In genomic region chr7:44920119-44920518, GRCh38 we compare ENCODE assay signal across 27 cellular contexts. TPM values are rescaled to one million over a fixed set of nuclear protein-coding genes. Genes with fewer than 3 reads are reported as not detected.
DNase-seq lines count a peak whose midpoint lies in the region; ATAC-seq and TF ChIP-seq lines count a peak whose summit lies in the region.
"Had no signal": no experiment of that assay in that cellular context is flagged by ENCODE, and none has a peak within 500 bp of the region (broad histone marks: within the 10 kb centered on the region; RNA-seq: fewer than 3 reads in every experiment).

No MANE protein-coding gene starts in this region.

- H3K9me3 Mint-ChIP-seq in activated T-cell treated with anti-CD3 and anti-CD28 coated beads, Interleukin-2, amount 50 U/mL, for 72 hours, result no peaks in the 10 kb centered on the region
- no peaks in the 10 kb centered on the region for H3K9me3 Mint-ChIP-seq in activated T-helper 2 cell treated with anti-CD3 and anti-CD28 coated beads, Interferon-gamma antibody, Interleukin-2, Interleukin-4, amounts not matched to agents 10 μg/mL and 5 μg/mL and 100 μg/mL, durations not matched to agents 14 hours and 24 hours and 36 hours
- H3K9me3 Mint-ChIP-seq: CD8-positive, alpha-beta T cell had no signal

- no peaks in the 10 kb centered on the region for H3K36me3 Mint-ChIP-seq in activated T-cell treated with anti-CD3 and anti-CD28 coated beads, Interleukin-2, amount 50 U/mL, for 72 hours (ENCODE audit: insufficient read depth in 2 of 2)
- H3K36me3 Mint-ChIP-seq in activated T-helper 2 cell treated with anti-CD3 and anti-CD28 coated beads, Interferon-gamma antibody, Interleukin-2, Interleukin-4, amounts not matched to agents 10 μg/mL and 5 μg/mL and 100 μg/mL, durations not matched to agents 14 hours and 24 hours and 36 hours (ENCODE audit: low read depth), result no peaks in the 10 kb centered on the region
- H3K36me3 Mint-ChIP-seq: CD8-positive, alpha-beta T cell had no signal

- no peaks in the 10 kb centered on the region for H3K27me3 Mint-ChIP-seq in activated T-cell treated with anti-CD3 and anti-CD28 coated beads, Interleukin-2, amount 50 U/mL, for 72 hours (ENCODE audit: low read depth)
- no peaks in the 10 kb centered on the region for H3K27me3 Mint-ChIP-seq in activated T-helper 2 cell treated with anti-CD3 and anti-CD28 coated beads, Interferon-gamma antibody, Interleukin-2, Interleukin-4, amounts not matched to agents 10 μg/mL and 5 μg/mL and 100 μg/mL, durations not matched to agents 14 hours and 24 hours and 36 hours (ENCODE audit: low read depth)

- no peaks in the 10 kb centered on the region for H3K9me3 ChIP-seq in right atrium auricular region
- H3K9me3 ChIP-seq: A549, SJCRH30 had no signal

- H3K4me1 ChIP-seq in right atrium auricular region, result no peaks in the 10 kb centered on the region
- H3K4me1 ChIP-seq: A549, Caco-2 had no signal

- intact Hi-C loops in activated T-helper 2 cell treated with anti-CD3 and anti-CD28 coated beads, Interferon-gamma antibody, Interleukin-2, Interleukin-4, amounts not matched to agents 10 μg/mL and 5 μg/mL and 100 μg/mL, durations not matched to agents 14 hours and 24 hours and 36 hours (cut with micrococcal nuclease), result no loop called here

- ATAC-seq in activated T-cell treated with anti-CD3 and anti-CD28 coated beads, Interleukin-2, amount 50 U/mL, for 72 hours (replicated peaks in 1 of 2), result no peak
- no peak for ATAC-seq in HG03280 (IDR thresholded peaks at IDR 0.05; ENCODE audit: unreplicated experiment)
- ATAC-seq: A549; CD8-positive, alpha-beta T cell; GM23338; HepG2; Right ventricle myocardium inferior had no signal

- H3K36me3 ChIP-seq in right atrium auricular region, result no peaks in the 10 kb centered on the region
- H3K36me3 ChIP-seq: SJCRH30 had no signal

- H3K4me1 Mint-ChIP-seq in activated T-cell treated with anti-CD3 and anti-CD28 coated beads, Interleukin-2, amount 50 U/mL, for 72 hours (ENCODE audit: low read depth), result peaks cover 23% of the 10 kb centered on the region
- H3K4me1 Mint-ChIP-seq in activated T-helper 2 cell treated with anti-CD3 and anti-CD28 coated beads, Interferon-gamma antibody, Interleukin-2, Interleukin-4, amounts not matched to agents 10 μg/mL and 5 μg/mL and 100 μg/mL, durations not matched to agents 14 hours and 24 hours and 36 hours (ENCODE audit: low read depth), result peaks cover 17% of the 10 kb centered on the region
- H3K4me1 Mint-ChIP-seq: GM23338 had no signal

- H3K27me3 ChIP-seq in right atrium auricular region, result no peaks in the 10 kb centered on the region
- H3K27me3 ChIP-seq: SJCRH30 had no signal

- peak overlapping the region; percentile 9 for H3K27ac Mint-ChIP-seq in activated T-cell treated with anti-CD3 and anti-CD28 coated beads, Interleukin-2, amount 50 U/mL, for 72 hours
- H3K27ac Mint-ChIP-seq in activated T-helper 2 cell treated with anti-CD3 and anti-CD28 coated beads, Interferon-gamma antibody, Interleukin-2, Interleukin-4, amounts not matched to agents 10 μg/mL and 5 μg/mL and 100 μg/mL, durations not matched to agents 14 hours and 24 hours and 36 hours, result peak overlapping the region; percentile 35
- H3K27ac Mint-ChIP-seq: CD8-positive, alpha-beta T cell; GM23338; H9 had no signal

- DNase-seq in activated T-cell treated with anti-CD3 and anti-CD28 coated beads, Interleukin-2, amount 50 U/mL, for 72 hours, result no peak
- DNase-seq in activated T-cell treated with anti-CD3 and anti-CD28 coated beads for 4 hours (no peak), OCI-M1 (lab: John Stamatoyannopoulos, UW) (peak; percentile 3), dermis blood vessel endothelial cell (peak; percentile 10), right atrium auricular region (ENCODE audit: low spot score) (no peak)
- DNase-seq in activated T-helper 2 cell treated with anti-CD3 and anti-CD28 coated beads, Interferon-gamma antibody, Interleukin-2, Interleukin-4, amounts not matched to agents 10 μg/mL and 5 μg/mL and 100 μg/mL, durations not matched to agents 14 hours and 24 hours and 36 hours (ENCODE audit: low spot score), result no peak
- DNase-seq: AML-193; C1 segment of cervical spinal cord; Caco-2; CD8-positive, alpha-beta T cell; H9; NCI-H1694; NCI-H2029 treated with DMSO at 0.1 percent for 48 hours; NCI-H446 treated with DMSO at 0.1 percent for 48 hours; NCI-H526; NCI-H82; NK-92 treated with Interleukin-12 subunit alpha and Interleukin-12 subunit beta, amount 100 ng/mL, for 24 hours; PC-9; SJCRH30 had no signal

- H3K27ac ChIP-seq in right atrium auricular region, result no peak overlapping the region
- H3K27ac ChIP-seq: A549, PC-9, SJCRH30 had no signal

- H3K4me3 Mint-ChIP-seq in activated T-cell treated with anti-CD3 and anti-CD28 coated beads, Interleukin-2, amount 50 U/mL, for 72 hours, result peak overlapping the region in 1 of 2 donors; percentile 9
- no peak overlapping the region for H3K4me3 Mint-ChIP-seq in activated T-helper 2 cell treated with anti-CD3 and anti-CD28 coated beads, Interferon-gamma antibody, Interleukin-2, Interleukin-4, amounts not matched to agents 10 μg/mL and 5 μg/mL and 100 μg/mL, durations not matched to agents 14 hours and 24 hours and 36 hours (ENCODE audit: low read depth)
- H3K4me3 Mint-ChIP-seq: CD8-positive, alpha-beta T cell; GM23338; H9 had no signal

- no peak overlapping the region for H3K4me3 ChIP-seq in right atrium auricular region
- H3K4me3 ChIP-seq: A549, GM23338, PC-9, SJCRH30 had no signal

- no peak for TF ChIP-seq CTCF in right atrium auricular region (IDR thresholded peaks at IDR 0.05)

RNA-seq across cellular contexts. Expression of gene PURB, which starts 34.8 kb away (rescaled TPM):
- total RNA-seq in activated T-cell treated with anti-CD3 and anti-CD28 coated beads, Interleukin-2, amount 50 U/mL, for 72 hours, result 10 to 100 TPM; 27.1 to 29.6 TPM
- total RNA-seq in activated T-helper 2 cell treated with anti-CD3 and anti-CD28 coated beads, Interferon-gamma antibody, Interleukin-2, Interleukin-4, amounts not matched to agents 10 μg/mL and 5 μg/mL and 100 μg/mL, durations not matched to agents 14 hours and 24 hours and 36 hours, result 32.9 and 33.9 TPM in 2 replicates
- total RNA-seq in dermis blood vessel endothelial cell (18.5 and 30.9 TPM in 2 replicates), right atrium auricular region (10 to 100 TPM in 1 of 2 donors, 1 to 10 TPM in 1; 10.0 to 12.9 TPM)

RNA-seq across cellular contexts. Expression of gene MYO1G, which starts 58.7 kb away (rescaled TPM):
- 100 to 1,000 TPM; 595 to 606 TPM for total RNA-seq in activated T-cell treated with anti-CD3 and anti-CD28 coated beads, Interleukin-2, amount 50 U/mL, for 72 hours
- total RNA-seq in activated T-helper 2 cell treated with anti-CD3 and anti-CD28 coated beads, Interferon-gamma antibody, Interleukin-2, Interleukin-4, amounts not matched to agents 10 μg/mL and 5 μg/mL and 100 μg/mL, durations not matched to agents 14 hours and 24 hours and 36 hours, result 442 and 450 TPM in 2 replicates
- total RNA-seq in dermis blood vessel endothelial cell (0.09 and 0.17 TPM in 2 replicates), right atrium auricular region (1 to 10 TPM in 1 of 2 donors, under 1 TPM in 1; 0.78 to 2.2 TPM)
- total RNA-seq: HT1080, LHCN-M2, RPMI7951 had no signal

Comparison
In these comparisons a context has a peak if more than half of its experiments do, and no peak if none do; other contexts are left out.
1. DNase-seq: peak in OCI-M1 (single experiment) and dermis blood vessel endothelial cell (single experiment); none in activated T-cell treated with anti-CD3 and anti-CD28 coated beads, Interleukin-2, amount 50 U/mL, for 72 hours (0 of 2), activated T-cell treated with anti-CD3 and anti-CD28 coated beads for 4 hours (single experiment), activated T-helper 2 cell treated with anti-CD3 and anti-CD28 coated beads, Interferon-gamma antibody, Interleukin-2, Interleukin-4, amounts not matched to agents 10 μg/mL and 5 μg/mL and 100 μg/mL, durations not matched to agents 14 hours and 24 hours and 36 hours (single experiment) and right atrium auricular region (single experiment).
2. RNA of gene MYO1G, which starts 58.7 kb away (total RNA-seq): 595 to 606 TPM in activated T-cell treated with anti-CD3 and anti-CD28 coated beads, Interleukin-2, amount 50 U/mL, for 72 hours and 442 to 450 TPM in activated T-helper 2 cell treated with anti-CD3 and anti-CD28 coated beads, Interferon-gamma antibody, Interleukin-2, Interleukin-4, amounts not matched to agents 10 μg/mL and 5 μg/mL and 100 μg/mL, durations not matched to agents 14 hours and 24 hours and 36 hours; 0.78 to 2.2 TPM in right atrium auricular region and 0.09 to 0.17 TPM in dermis blood vessel endothelial cell; every median in the first group is over 100 times any median in the second.